1 cellular context compared by ENCODE assay signal in genomic region chr2:217184242-217184641, GRCh38.
TF ChIP-seq lines count a peak whose summit lies in the region.

No MANE protein-coding gene starts in this region.

TF ChIP-seq in H1, 55 proteins besides CTCF, POLR2A, EP300 and RAD21:
- TF ChIP-seq RFX5 (IDR thresholded peaks at IDR 0.05; ENCODE audit: borderline replicate concordance, low read depth, low read length) (no peak), NRF1 (IDR thresholded peaks at IDR 0.05; ENCODE audit: low read depth, low read length) (no peak), CHD2 (IDR thresholded peaks at IDR 0.05; ENCODE audit: low read length) (no peak), CTBP2 (IDR thresholded peaks at IDR 0.05; ENCODE audit: borderline replicate concordance, insufficient read depth, insufficient read length, low read length) (no peak), TAF1 (IDR thresholded peaks at IDR 0.05; ENCODE audit: low read depth, low read length) (no peak), KDM4A (IDR thresholded peaks at IDR 0.05; ENCODE audit: low read depth, low read length, severe bottlenecking) (no peak), SP2 (IDR thresholded peaks at IDR 0.05; ENCODE audit: low read length) (no peak), BACH1 (IDR thresholded peaks at IDR 0.05; ENCODE audit: low read length) (no peak), TAF7 (optimal IDR thresholded peaks at IDR 0.05; ENCODE audit: borderline replicate concordance, low read depth, low read length) (no peak), CREB1 (IDR thresholded peaks at IDR 0.05) (no peak), TCF12 (IDR thresholded peaks at IDR 0.05; ENCODE audit: low read depth, low read length) (no peak), SIRT6 (IDR thresholded peaks at IDR 0.05; ENCODE audit: low read length) (no peak), KDM5A (IDR thresholded peaks at IDR 0.05; ENCODE audit: low read length) (no peak), CHD1 (IDR thresholded peaks at IDR 0.05; ENCODE audit: low read depth, low read length) (no peak), JUND (IDR thresholded peaks at IDR 0.05; ENCODE audit: low read length) (no peak), SP1 (IDR thresholded peaks at IDR 0.05; ENCODE audit: low read depth, low read length) (no peak), GABPA (IDR thresholded peaks at IDR 0.05; ENCODE audit: borderline replicate concordance, insufficient read depth, low read length) (no peak), RBBP5 (IDR thresholded peaks at IDR 0.05; ENCODE audit: borderline replicate concordance, low read depth, low read length) (no peak), MAFK (IDR thresholded peaks at IDR 0.05; ENCODE audit: low read depth, low read length) (no peak)
